In the genomic region with DNA sequence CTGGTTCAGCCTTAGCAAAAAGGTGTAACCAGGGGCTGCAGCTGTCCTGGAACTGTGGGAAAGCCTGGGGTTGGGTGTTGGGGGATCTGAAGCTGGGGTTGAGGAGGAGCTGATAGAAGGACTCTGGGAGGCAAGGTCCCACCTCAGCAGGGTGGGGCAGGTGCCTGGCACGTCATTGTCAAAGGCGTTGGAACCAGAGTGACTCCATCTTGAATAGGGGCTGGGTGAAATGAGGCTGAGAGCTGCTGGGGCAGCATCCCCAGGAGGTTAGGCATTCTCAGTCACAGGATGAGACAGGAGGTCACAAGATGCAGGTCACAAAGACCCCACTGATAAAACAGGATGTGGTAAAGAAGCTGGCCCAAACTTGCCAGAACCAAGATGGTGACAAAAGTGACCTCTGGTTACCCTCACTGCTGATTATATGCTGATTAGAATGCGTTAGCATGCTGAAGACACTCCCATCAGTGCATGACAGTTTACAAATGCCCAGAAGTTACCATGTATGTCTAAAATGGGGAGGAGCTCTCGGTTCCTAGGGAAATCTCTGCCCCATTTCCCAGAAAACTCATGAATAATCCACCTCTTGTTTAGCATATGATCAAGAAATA, we compare ENCODE assay signal across 1 cellular context.
TF ChIP-seq lines count a peak whose summit lies in the region.

No MANE protein-coding gene starts in this region.

TF ChIP-seq in K562, 482 proteins besides CTCF, POLR2A, EP300 and RAD21 (continued from another document and continues in another):
- peak; percentile 97 for TF ChIP-seq HIVEP1 (CRISPR knock-in tag; IDR thresholded peaks at IDR 0.05)
- TF ChIP-seq, protein P1, sequence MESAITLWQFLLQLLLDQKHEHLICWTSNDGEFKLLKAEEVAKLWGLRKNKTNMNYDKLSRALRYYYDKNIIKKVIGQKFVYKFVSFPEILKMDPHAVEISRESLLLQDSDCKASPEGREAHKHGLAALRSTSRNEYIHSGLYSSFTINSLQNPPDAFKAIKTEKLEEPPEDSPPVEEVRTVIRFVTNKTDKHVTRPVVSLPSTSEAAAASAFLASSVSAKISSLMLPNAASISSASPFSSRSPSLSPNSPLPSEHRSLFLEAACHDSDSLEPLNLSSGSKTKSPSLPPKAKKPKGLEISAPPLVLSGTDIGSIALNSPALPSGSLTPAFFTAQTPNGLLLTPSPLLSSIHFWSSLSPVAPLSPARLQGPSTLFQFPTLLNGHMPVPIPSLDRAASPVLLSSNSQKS (CRISPR knock-in tag; IDR thresholded peaks at IDR 0.05): peak; percentile 88; the same call in 1 of the 2 replicates
- TF ChIP-seq KLF10 (CRISPR knock-in tag; IDR thresholded peaks at IDR 0.05): 0 out of 2 replicates have a peak, but pooled peaks have one; percentile 15
- TF ChIP-seq, protein P2, sequence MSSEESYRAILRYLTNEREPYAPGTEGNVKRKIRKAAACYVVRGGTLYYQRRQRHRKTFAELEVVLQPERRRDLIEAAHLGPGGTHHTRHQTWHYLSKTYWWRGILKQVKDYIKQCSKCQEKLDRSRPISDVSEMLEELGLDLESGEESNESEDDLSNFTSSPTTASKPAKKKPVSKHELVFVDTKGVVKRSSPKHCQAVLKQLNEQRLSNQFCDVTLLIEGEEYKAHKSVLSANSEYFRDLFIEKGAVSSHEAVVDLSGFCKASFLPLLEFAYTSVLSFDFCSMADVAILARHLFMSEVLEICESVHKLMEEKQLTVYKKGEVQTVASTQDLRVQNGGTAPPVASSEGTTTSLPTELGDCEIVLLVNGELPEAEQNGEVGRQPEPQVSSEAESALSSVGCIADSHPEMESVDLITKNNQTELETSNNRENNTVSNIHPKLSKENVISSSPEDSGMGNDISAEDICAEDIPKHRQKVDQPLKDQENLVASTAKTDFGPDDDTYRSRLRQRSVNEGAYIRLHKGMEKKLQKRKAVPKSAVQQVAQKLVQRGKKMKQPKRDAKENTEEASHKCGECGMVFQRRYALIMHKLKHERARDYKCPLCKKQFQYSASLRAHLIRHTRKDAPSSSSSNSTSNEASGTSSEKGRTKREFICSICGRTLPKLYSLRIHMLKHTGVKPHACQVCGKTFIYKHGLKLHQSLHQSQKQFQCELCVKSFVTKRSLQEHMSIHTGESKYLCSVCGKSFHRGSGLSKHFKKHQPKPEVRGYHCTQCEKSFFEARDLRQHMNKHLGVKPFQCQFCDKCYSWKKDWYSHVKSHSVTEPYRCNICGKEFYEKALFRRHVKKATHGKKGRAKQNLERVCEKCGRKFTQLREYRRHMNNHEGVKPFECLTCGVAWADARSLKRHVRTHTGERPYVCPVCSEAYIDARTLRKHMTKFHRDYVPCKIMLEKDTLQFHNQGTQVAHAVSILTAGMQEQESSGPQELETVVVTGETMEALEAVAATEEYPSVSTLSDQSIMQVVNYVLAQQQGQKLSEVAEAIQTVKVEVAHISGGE (CRISPR knock-in tag; IDR thresholded peaks at IDR 0.05): peak in 2 of 3 experiments; percentile 20 to 85; a peak in 3 of 6 replicates
- TF ChIP-seq, protein P3, sequence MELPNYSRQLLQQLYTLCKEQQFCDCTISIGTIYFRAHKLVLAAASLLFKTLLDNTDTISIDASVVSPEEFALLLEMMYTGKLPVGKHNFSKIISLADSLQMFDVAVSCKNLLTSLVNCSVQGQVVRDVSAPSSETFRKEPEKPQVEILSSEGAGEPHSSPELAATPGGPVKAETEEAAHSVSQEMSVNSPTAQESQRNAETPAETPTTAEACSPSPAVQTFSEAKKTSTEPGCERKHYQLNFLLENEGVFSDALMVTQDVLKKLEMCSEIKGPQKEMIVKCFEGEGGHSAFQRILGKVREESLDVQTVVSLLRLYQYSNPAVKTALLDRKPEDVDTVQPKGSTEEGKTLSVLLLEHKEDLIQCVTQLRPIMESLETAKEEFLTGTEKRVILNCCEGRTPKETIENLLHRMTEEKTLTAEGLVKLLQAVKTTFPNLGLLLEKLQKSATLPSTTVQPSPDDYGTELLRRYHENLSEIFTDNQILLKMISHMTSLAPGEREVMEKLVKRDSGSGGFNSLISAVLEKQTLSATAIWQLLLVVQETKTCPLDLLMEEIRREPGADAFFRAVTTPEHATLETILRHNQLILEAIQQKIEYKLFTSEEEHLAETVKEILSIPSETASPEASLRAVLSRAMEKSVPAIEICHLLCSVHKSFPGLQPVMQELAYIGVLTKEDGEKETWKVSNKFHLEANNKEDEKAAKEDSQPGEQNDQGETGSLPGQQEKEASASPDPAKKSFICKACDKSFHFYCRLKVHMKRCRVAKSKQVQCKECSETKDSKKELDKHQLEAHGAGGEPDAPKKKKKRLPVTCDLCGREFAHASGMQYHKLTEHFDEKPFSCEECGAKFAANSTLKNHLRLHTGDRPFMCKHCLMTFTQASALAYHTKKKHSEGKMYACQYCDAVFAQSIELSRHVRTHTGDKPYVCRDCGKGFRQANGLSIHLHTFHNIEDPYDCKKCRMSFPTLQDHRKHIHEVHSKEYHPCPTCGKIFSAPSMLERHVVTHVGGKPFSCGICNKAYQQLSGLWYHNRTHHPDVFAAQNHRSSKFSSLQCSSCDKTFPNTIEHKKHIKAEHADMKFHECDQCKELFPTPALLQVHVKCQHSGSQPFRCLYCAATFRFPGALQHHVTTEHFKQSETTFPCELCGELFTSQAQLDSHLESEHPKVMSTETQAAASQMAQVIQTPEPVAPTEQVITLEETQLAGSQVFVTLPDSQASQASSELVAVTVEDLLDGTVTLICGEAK (IDR thresholded peaks at IDR 0.05): no peak
- TF ChIP-seq, protein P3 (CRISPR knock-in tag; IDR thresholded peaks at IDR 0.05): no peak
- TF ChIP-seq ZNF830 (CRISPR knock-in tag; IDR thresholded peaks at IDR 0.05): peak; percentile 99
- 0 out of 2 replicates have a peak, but pooled peaks have one; percentile 55 for TF ChIP-seq ZNF23 (CRISPR knock-in tag; IDR thresholded peaks at IDR 0.05)
- TF ChIP-seq ZNF121 (CRISPR knock-in tag; conservative IDR thresholded peaks at IDR 0.05): no peak
- TF ChIP-seq CXXC5 (CRISPR knock-in tag; IDR thresholded peaks at IDR 0.05): peak; percentile 87
- TF ChIP-seq ZBTB17 (CRISPR knock-in tag; IDR thresholded peaks at IDR 0.05): peak; percentile 95
- TF ChIP-seq, protein P4, sequence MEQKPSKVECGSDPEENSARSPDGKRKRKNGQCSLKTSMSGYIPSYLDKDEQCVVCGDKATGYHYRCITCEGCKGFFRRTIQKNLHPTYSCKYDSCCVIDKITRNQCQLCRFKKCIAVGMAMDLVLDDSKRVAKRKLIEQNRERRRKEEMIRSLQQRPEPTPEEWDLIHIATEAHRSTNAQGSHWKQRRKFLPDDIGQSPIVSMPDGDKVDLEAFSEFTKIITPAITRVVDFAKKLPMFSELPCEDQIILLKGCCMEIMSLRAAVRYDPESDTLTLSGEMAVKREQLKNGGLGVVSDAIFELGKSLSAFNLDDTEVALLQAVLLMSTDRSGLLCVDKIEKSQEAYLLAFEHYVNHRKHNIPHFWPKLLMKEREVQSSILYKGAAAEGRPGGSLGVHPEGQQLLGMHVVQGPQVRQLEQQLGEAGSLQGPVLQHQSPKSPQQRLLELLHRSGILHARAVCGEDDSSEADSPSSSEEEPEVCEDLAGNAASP (IDR thresholded peaks at IDR 0.05): no peak
- peak in 1 of 2 experiments; percentile 19; a peak in 2 of 4 replicates for TF ChIP-seq NRF1 (conservative IDR thresholded peaks at IDR 0.05 in 1 of 2, IDR thresholded peaks at IDR 0.05 in 1 of 2)
- TF ChIP-seq, protein P5, sequence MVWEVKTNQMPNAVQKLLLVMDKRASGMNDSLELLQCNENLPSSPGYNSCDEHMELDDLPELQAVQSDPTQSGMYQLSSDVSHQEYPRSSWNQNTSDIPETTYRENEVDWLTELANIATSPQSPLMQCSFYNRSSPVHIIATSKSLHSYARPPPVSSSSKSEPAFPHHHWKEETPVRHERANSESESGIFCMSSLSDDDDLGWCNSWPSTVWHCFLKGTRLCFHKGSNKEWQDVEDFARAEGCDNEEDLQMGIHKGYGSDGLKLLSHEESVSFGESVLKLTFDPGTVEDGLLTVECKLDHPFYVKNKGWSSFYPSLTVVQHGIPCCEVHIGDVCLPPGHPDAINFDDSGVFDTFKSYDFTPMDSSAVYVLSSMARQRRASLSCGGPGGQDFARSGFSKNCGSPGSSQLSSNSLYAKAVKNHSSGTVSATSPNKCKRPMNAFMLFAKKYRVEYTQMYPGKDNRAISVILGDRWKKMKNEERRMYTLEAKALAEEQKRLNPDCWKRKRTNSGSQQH (CRISPR knock-in tag; IDR thresholded peaks at IDR 0.05): peak; percentile 99
- peak; percentile 99 for TF ChIP-seq SMAD3 (CRISPR knock-in tag; conservative IDR thresholded peaks at IDR 0.05)
- no peak for TF ChIP-seq NCOA4 (IDR thresholded peaks at IDR 0.05; ENCODE audit: partially characterized antibody)
- no peak for TF ChIP-seq BRCA1 (IDR thresholded peaks at IDR 0.05)
- no peak for TF ChIP-seq BRCA1 (CRISPR knock-in tag; IDR thresholded peaks at IDR 0.05)
- TF ChIP-seq ZNF785 (CRISPR knock-in tag; IDR thresholded peaks at IDR 0.05): peak; percentile 86
- peak; percentile 95 for TF ChIP-seq ZNF644 (tag; IDR thresholded peaks at IDR 0.05; ENCODE audit: low read depth)
- TF ChIP-seq ZNF165 (CRISPR knock-in tag; IDR thresholded peaks at IDR 0.05; ENCODE audit: borderline replicate concordance): peak; percentile 96
- TF ChIP-seq FOXA3 (CRISPR knock-in tag; conservative IDR thresholded peaks at IDR 0.05 in 1 of 2, IDR thresholded peaks at IDR 0.05 in 1 of 2): peak in 1 of 2 experiments; percentile 37; a peak in 1 of 4 replicates
- TF ChIP-seq ZNF239 (CRISPR knock-in tag; IDR thresholded peaks at IDR 0.05): peak; percentile 95
- TF ChIP-seq SRF (CRISPR knock-in tag; IDR thresholded peaks at IDR 0.05): peak; percentile 58 to 82; a peak in 2 of 4 replicates
- TF ChIP-seq FUS (optimal IDR thresholded peaks at IDR 0.05; ENCODE audit: low read depth, low read length): no peak
- TF ChIP-seq MAZ (CRISPR knock-in tag; conservative IDR thresholded peaks at IDR 0.05 in 1 of 2, IDR thresholded peaks at IDR 0.05 in 1 of 2): peak in 1 of 2 experiments; percentile 97; a peak in 2 of 4 replicates
- peak; percentile 74 for TF ChIP-seq ZSCAN32 (CRISPR knock-in tag; IDR thresholded peaks at IDR 0.05)
- TF ChIP-seq MCM3 (IDR thresholded peaks at IDR 0.05): no peak
- TF ChIP-seq, protein P6, sequence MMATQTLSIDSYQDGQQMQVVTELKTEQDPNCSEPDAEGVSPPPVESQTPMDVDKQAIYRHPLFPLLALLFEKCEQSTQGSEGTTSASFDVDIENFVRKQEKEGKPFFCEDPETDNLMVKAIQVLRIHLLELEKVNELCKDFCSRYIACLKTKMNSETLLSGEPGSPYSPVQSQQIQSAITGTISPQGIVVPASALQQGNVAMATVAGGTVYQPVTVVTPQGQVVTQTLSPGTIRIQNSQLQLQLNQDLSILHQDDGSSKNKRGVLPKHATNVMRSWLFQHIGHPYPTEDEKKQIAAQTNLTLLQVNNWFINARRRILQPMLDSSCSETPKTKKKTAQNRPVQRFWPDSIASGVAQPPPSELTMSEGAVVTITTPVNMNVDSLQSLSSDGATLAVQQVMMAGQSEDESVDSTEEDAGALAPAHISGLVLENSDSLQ (IDR thresholded peaks at IDR 0.05): peak; percentile 85
- TF ChIP-seq, protein P7, sequence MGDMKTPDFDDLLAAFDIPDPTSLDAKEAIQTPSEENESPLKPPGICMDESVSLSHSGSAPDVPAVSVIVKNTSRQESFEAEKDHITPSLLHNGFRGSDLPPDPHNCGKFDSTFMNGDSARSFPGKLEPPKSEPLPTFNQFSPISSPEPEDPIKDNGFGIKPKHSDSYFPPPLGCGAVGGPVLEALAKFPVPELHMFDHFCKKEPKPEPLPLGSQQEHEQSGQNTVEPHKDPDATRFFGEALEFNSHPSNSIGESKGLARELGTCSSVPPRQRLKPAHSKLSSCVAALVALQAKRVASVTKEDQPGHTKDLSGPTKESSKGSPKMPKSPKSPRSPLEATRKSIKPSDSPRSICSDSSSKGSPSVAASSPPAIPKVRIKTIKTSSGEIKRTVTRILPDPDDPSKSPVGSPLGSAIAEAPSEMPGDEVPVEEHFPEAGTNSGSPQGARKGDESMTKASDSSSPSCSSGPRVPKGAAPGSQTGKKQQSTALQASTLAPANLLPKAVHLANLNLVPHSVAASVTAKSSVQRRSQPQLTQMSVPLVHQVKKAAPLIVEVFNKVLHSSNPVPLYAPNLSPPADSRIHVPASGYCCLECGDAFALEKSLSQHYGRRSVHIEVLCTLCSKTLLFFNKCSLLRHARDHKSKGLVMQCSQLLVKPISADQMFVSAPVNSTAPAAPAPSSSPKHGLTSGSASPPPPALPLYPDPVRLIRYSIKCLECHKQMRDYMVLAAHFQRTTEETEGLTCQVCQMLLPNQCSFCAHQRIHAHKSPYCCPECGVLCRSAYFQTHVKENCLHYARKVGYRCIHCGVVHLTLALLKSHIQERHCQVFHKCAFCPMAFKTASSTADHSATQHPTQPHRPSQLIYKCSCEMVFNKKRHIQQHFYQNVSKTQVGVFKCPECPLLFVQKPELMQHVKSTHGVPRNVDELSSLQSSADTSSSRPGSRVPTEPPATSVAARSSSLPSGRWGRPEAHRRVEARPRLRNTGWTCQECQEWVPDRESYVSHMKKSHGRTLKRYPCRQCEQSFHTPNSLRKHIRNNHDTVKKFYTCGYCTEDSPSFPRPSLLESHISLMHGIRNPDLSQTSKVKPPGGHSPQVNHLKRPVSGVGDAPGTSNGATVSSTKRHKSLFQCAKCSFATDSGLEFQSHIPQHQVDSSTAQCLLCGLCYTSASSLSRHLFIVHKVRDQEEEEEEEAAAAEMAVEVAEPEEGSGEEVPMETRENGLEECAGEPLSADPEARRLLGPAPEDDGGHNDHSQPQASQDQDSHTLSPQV (IDR thresholded peaks at IDR 0.05): peak; percentile 97
- peak; percentile 93 for TF ChIP-seq ZNF445 (CRISPR knock-in tag; IDR thresholded peaks at IDR 0.05; ENCODE audit: low read depth)
